Comparison of ENCODE assay signal across 15 cellular contexts in genomic region chr11:63933459-63933858, GRCh38. TPM values are rescaled to one million over a fixed set of nuclear protein-coding genes. Genes with fewer than 3 reads are reported as not detected.
DNase-seq lines count a peak whose midpoint lies in the region.
"Had no signal": no experiment of that assay in that cellular context is flagged by ENCODE, and none has a peak within 500 bp of the region (broad histone marks: within the 10 kb centered on the region; RNA-seq: fewer than 3 reads in every experiment).

No MANE protein-coding gene starts in this region.

- no peak overlapping the region for H3K4ac ChIP-seq in neuronal stem cell (ENCODE audit: low read length)

- peaks cover 0 to 2% (median 0%) of the 10 kb centered on the region in 3 experiments for H3K27me3 ChIP-seq in neuronal stem cell (ENCODE audit: control insufficient read depth in 3 of 3, insufficient read depth in 3 of 3, low read depth in 1 of 3, low read length in 3 of 3)

- peak overlapping the region; percentile 76 for H2AK5ac ChIP-seq in neuronal stem cell (ENCODE audit: low read depth, low read length)

- H2BK120ac ChIP-seq in neuronal stem cell (ENCODE audit: low read depth, low read length) = no peak overlapping the region

- no peak overlapping the region for H4K91ac ChIP-seq in neuronal stem cell (ENCODE audit: low read depth, low read length, poor library complexity)

- H3K4me1 ChIP-seq in neuronal stem cell (ENCODE audit: control insufficient read depth in 2 of 2, insufficient read depth in 1 of 2, low read depth in 1 of 2, low read length in 2 of 2) = peaks cover 2 to 10% of the 10 kb centered on the region in 2 donors

- no peak overlapping the region for H2BK12ac ChIP-seq in neuronal stem cell (ENCODE audit: low read length)

- peaks cover 2% of the 10 kb centered on the region for H3K79me1 ChIP-seq in neuronal stem cell (ENCODE audit: low read depth, low read length)

- H3K4me3 ChIP-seq in neuronal stem cell (ENCODE audit: low read length in 2 of 2) = no peak overlapping the region
- H3K4me3 ChIP-seq: GM23338 had no signal

- DNase-seq in C1 segment of cervical spinal cord (lab: John Stamatoyannopoulos, UW) = peak in 9 of 14 donors; percentile 12 to 75 (median 40)
- peak; percentile 51 for DNase-seq in RPMI7951 (ENCODE audit: low read depth)
- DNase-seq in fibroblast of gingiva (ENCODE audit: low read depth) = peak; percentile 68
- DNase-seq in neuronal stem cell (ENCODE audit: low spot score) = no peak
- no peak for DNase-seq in KG1 (lab: John Stamatoyannopoulos, UW)
- no peak for DNase-seq in NK-92 (lab: John Stamatoyannopoulos, UW; ENCODE audit: unreplicated experiment)
- no peak for DNase-seq in H4 (ENCODE audit: low spot score)
- DNase-seq in activated CD8-positive, alpha-beta memory T cell treated with anti-CD3 and anti-CD28 coated beads for 24 hours = no peak
- DNase-seq: CD4-positive, CD25-positive, alpha-beta regulatory T cell; DMS53; HFFc6; NCI-H1436 treated with DMSO at 0.1 percent for 48 hours; NCI-H2029 treated with DMSO at 0.1 percent for 48 hours; NCI-H748 treated with DMSO at 0.1 percent for 48 hours had no signal

- H4K8ac ChIP-seq in neuronal stem cell (ENCODE audit: low read depth, low read length) = no peak overlapping the region

- no peak overlapping the region for H2AFZ ChIP-seq in neuronal stem cell (ENCODE audit: low read length)
- H2AFZ ChIP-seq: GM23338 had no signal

- H3K27ac ChIP-seq in neuronal stem cell (replicated peaks; ENCODE audit: low read length) = no peak overlapping the region

- no peaks in the 10 kb centered on the region for H3K9me3 ChIP-seq in neuronal stem cell (replicated peaks in 1 of 2; ENCODE audit: control insufficient read depth in 2 of 2, insufficient read depth in 1 of 2, low read depth in 1 of 2, low read length in 2 of 2)

- no peaks in the 10 kb centered on the region for H3K36me3 ChIP-seq in neuronal stem cell (replicated peaks in 1 of 2; ENCODE audit: control insufficient read depth in 2 of 2, insufficient read depth in 2 of 2, low read length in 2 of 2)

- peak overlapping the region; percentile 29 for H3K18ac ChIP-seq in neuronal stem cell (ENCODE audit: low read length)

- H2BK5ac ChIP-seq in neuronal stem cell (ENCODE audit: low read length) = no peak overlapping the region

- no peak overlapping the region for H3K23ac ChIP-seq in neuronal stem cell (ENCODE audit: low read depth, low read length, poor library complexity)

- peak overlapping the region; percentile 24 for H3K9ac ChIP-seq in neuronal stem cell (ENCODE audit: low read depth, low read length, poor library complexity)

- no peak overlapping the region for H2BK15ac ChIP-seq in neuronal stem cell (ENCODE audit: low read length)

- no peak overlapping the region for H3K14ac ChIP-seq in neuronal stem cell (ENCODE audit: low read length)

- no peak overlapping the region for H3K4me2 ChIP-seq in neuronal stem cell (ENCODE audit: insufficient read depth, low read length, poor library complexity, severe bottlenecking)
- H3K4me2 ChIP-seq: GM23338 had no signal

- no CpG with 5 or more reads among the region's 1 CpG for WGBS in neuronal stem cell (ENCODE audit: extremely low coverage in 2 of 2, insufficient read length in 2 of 2, insufficient replicate concordance in 1 of 2), 2 donors

RNA-seq across cellular contexts. Expression of gene NAA40, which starts 5.3 kb away (rescaled TPM):
- total RNA-seq in RPMI7951 (2014; rRNA removed; shearing (Covaris generic)) = 10.8 TPM in 2 replicates
- 15.2 TPM for polyA plus RNA-seq in neuronal stem cell (2013, experiment 1 of 2)
- 15.8 TPM for polyA plus RNA-seq in neuronal stem cell (2013, experiment 2 of 2)
- 6.1 and 10.5 TPM in 2 replicates for total RNA-seq in H4 (2014; rRNA removed; shearing (Covaris generic))

RNA-seq across cellular contexts. Expression of gene RCOR2, which starts 16.5 kb away (rescaled TPM):
- total RNA-seq in RPMI7951 (2014; rRNA removed; shearing (Covaris generic)) = 0.96 and 2.1 TPM in 2 replicates
- polyA plus RNA-seq in neuronal stem cell (2013, experiment 1 of 2) = 74.6 TPM
- 74.3 TPM for polyA plus RNA-seq in neuronal stem cell (2013, experiment 2 of 2)
- 0.49 and 0.66 TPM in 2 replicates for total RNA-seq in H4 (2014; rRNA removed; shearing (Covaris generic))
- total RNA-seq: CD4-positive, CD25-positive, alpha-beta regulatory T cell had no signal
- polyA plus RNA-seq: CD4-positive, CD25-positive, alpha-beta regulatory T cell had no signal

RNA-seq across cellular contexts. Expression of gene COX8A, which starts 41.0 kb away (rescaled TPM):
- 1,061 and 1,166 TPM in 2 replicates for total RNA-seq in RPMI7951 (2014; rRNA removed; shearing (Covaris generic))
- polyA plus RNA-seq in neuronal stem cell (2013, experiment 1 of 2) = 465 TPM
- 460 TPM for polyA plus RNA-seq in neuronal stem cell (2013, experiment 2 of 2)
- total RNA-seq in H4 (2014; rRNA removed; shearing (Covaris generic)) = 745 and 794 TPM in 2 replicates

RNA-seq across cellular contexts. Expression of gene OTUB1, which starts 52.8 kb away (rescaled TPM):
- 80.3 and 83.6 TPM in 2 replicates for total RNA-seq in RPMI7951 (2014; rRNA removed; shearing (Covaris generic))
- polyA plus RNA-seq in neuronal stem cell (2013, experiment 1 of 2) = 92.2 TPM
- polyA plus RNA-seq in neuronal stem cell (2013, experiment 2 of 2) = 90.4 TPM
- total RNA-seq in H4 (2014; rRNA removed; shearing (Covaris generic)) = 48.9 and 69.0 TPM in 2 replicates

Comparison
In these comparisons a context has a peak if more than half of its experiments do, and no peak if none do; other contexts are left out.
1. DNase-seq: peak in C1 segment of cervical spinal cord (9 of 14), RPMI7951 (single experiment) and fibroblast of gingiva (single experiment); none in neuronal stem cell (single experiment), KG1 (single experiment), NK-92 (single experiment), H4 (single experiment) and activated CD8-positive, alpha-beta memory T cell treated with anti-CD3 and anti-CD28 coated beads for 24 hours (single experiment).